In the genomic region with DNA sequence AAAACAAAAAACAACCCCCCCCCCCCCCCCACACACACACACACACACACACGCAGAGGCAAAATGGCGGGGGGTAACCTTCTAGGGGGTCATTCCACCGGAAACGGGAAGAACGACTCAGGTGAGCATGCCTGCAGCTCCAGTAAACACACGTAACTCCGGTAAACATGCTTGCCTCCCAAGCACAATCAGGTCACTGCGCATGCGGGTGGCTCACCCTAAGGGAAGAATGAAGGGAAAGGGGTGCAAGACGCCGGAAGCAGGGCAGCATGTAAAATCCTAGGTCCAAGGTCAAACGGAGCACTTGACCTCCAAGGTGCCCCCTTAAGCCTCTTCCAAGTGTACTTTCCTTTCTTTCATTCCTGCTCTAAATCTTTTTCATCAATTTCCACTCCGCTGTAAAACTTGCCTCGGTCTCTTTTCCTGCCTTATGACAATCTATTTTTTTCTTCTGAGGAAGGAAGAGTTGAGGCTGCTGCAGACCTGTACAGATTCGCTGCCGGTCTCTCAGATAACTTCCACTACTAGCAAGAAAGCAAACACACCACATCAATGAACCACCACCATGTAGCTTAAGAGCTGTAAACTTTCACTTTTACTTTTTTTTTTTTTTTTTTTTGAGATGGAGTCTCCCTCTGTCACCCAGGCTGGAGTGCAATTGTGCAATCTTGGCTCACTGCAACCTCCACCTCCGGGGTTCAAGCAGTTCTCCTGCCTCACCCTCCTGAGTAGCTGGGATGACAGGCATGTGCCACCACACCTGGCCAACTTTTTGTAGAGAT, we compare ENCODE assay signal across 9 cellular contexts. TPM values are rescaled to one million over a fixed set of nuclear protein-coding genes. Genes with fewer than 3 reads are reported as not detected.
DNase-seq lines count a peak whose midpoint lies in the region; ATAC-seq and TF ChIP-seq lines count a peak whose summit lies in the region.
"Had no signal": no experiment of that assay in that cellular context is flagged by ENCODE, and none has a peak within 500 bp of the region (broad histone marks: within the 10 kb centered on the region; RNA-seq: fewer than 3 reads in every experiment).

No MANE protein-coding gene starts in this region.

- peaks cover 19% of the 10 kb centered on the region for H3K4me1 Mint-ChIP-seq in dendritic cell treated with granulocyte-macrophage colony-stimulating factor and Interleukin-4, amounts not matched to agents 40 ng/mL and 50 ng/mL, for 4 days (ENCODE audit: low read depth)

- H2BK20ac ChIP-seq in IMR-90 (ENCODE audit: low read depth, low read length), result no peak overlapping the region

- H3K9me3 Mint-ChIP-seq in dendritic cell treated with granulocyte-macrophage colony-stimulating factor and Interleukin-4, amounts not matched to agents 40 ng/mL and 50 ng/mL, for 4 days, result no peaks in the 10 kb centered on the region

- no peak for ATAC-seq in IMR-90 (ENCODE audit: low read depth)

- no peak for TF ChIP-seq CTCF in IMR-90 (conservative IDR thresholded peaks at IDR 0.05; ENCODE audit: low read depth, low read length)

- in situ Hi-C loops in IMR-90 (cut with MboI; ENCODE audit: low sequenced_read_pairs), result no loop called here
- in situ Hi-C loops in SK-MEL-5 (cut with HindIII; ENCODE audit: low pct_unique_long_range_greater_than_20kb, low sequenced_read_pairs), result no loop called here
- in situ Hi-C loops in G401 (cut with HindIII; ENCODE audit: low sequenced_read_pairs), result no loop called here

- H3K79me1 ChIP-seq in IMR-90 (ENCODE audit: low read depth in 1 of 2, low read length in 2 of 2), result no peaks in the 10 kb centered on the region

- H3K27ac ChIP-seq in IMR-90 (ENCODE audit: insufficient read depth, low read length), result no peak overlapping the region
- H3K27ac ChIP-seq: neutrophil had no signal

- H4K91ac ChIP-seq in IMR-90 (ENCODE audit: insufficient read depth, low read depth, low read length), result no peak overlapping the region

- H4K20me1 ChIP-seq in IMR-90 (ENCODE audit: insufficient read depth, low read length), result no peaks in the 10 kb centered on the region

- no peak overlapping the region for H2AFZ ChIP-seq in IMR-90 (replicated peaks; ENCODE audit: low read length, poor library complexity)

- H3K4ac ChIP-seq in IMR-90 (ENCODE audit: low read depth, low read length), result no peak overlapping the region

- H3K23ac ChIP-seq in IMR-90 (ENCODE audit: low read depth, low read length), result no peak overlapping the region

- H2BK120ac ChIP-seq in IMR-90 (ENCODE audit: low read depth, low read length), result no peak overlapping the region

- no peak overlapping the region for H4K8ac ChIP-seq in IMR-90 (ENCODE audit: low read depth in 2 of 2, low read length in 2 of 2)

- peak overlapping the region; percentile 29 for H3K27ac Mint-ChIP-seq in dendritic cell treated with granulocyte-macrophage colony-stimulating factor and Interleukin-4, amounts not matched to agents 40 ng/mL and 50 ng/mL, for 4 days

- H3K4me2 ChIP-seq in IMR-90 (ENCODE audit: low read depth, low read length), result no peak overlapping the region

- H2BK5ac ChIP-seq in IMR-90 (ENCODE audit: low read depth, low read length, poor library complexity, severe bottlenecking), result no peak overlapping the region

- no peak overlapping the region for H2BK15ac ChIP-seq in IMR-90 (ENCODE audit: low read depth, low read length)

- TF ChIP-seq RAD21 in IMR-90 (IDR thresholded peaks at IDR 0.05; ENCODE audit: low read length), result no peak

- peaks cover 2% of the 10 kb centered on the region; the same call in 1 of the 2 replicates for H3K9me3 ChIP-seq in IMR-90 (ENCODE audit: control insufficient read depth, insufficient read depth, low read length)
- H3K9me3 ChIP-seq: neutrophil had no signal

- H3K4me1 ChIP-seq in IMR-90 (ENCODE audit: control insufficient read depth, insufficient read depth, low read length), result 0 out of 2 replicates have a peak, but pooled peaks cover 2% of the 10 kb centered on the region

- no peak overlapping the region; the same call in 1 of the 2 replicates for H3K18ac ChIP-seq in IMR-90 (ENCODE audit: low read depth, low read length)

- no peaks in the 10 kb centered on the region for H3K9me1 ChIP-seq in IMR-90 (ENCODE audit: insufficient read depth, low read length)

- H3K9ac ChIP-seq in IMR-90 (ENCODE audit: low read depth, low read length), result no peak overlapping the region

- H3K27me3 ChIP-seq in IMR-90 (ENCODE audit: control insufficient read depth, insufficient read depth, low read length), result peaks cover 3% of the 10 kb centered on the region
- H3K27me3 ChIP-seq: neutrophil had no signal

- POLR2A ChIA-PET in IMR-90 (lab: Charles Lee; ENCODE audit: unreplicated experiment), result no interaction called here

- H3K27me3 Mint-ChIP-seq in dendritic cell treated with granulocyte-macrophage colony-stimulating factor and Interleukin-4, amounts not matched to agents 40 ng/mL and 50 ng/mL, for 4 days, result peaks cover 2% of the 10 kb centered on the region

- no peak overlapping the region; the same call in 1 of the 2 replicates for H4K5ac ChIP-seq in IMR-90 (ENCODE audit: low read depth, low read length)

- no peaks in the 10 kb centered on the region for H3K36me3 ChIP-seq in IMR-90 (ENCODE audit: control insufficient read depth, insufficient read depth, low read length)
- H3K36me3 ChIP-seq: neutrophil had no signal

- H3K4me3 ChIP-seq in IMR-90 (ENCODE audit: insufficient read depth, low read depth, low read length), result no peak overlapping the region

- H3K36me3 Mint-ChIP-seq in dendritic cell treated with granulocyte-macrophage colony-stimulating factor and Interleukin-4, amounts not matched to agents 40 ng/mL and 50 ng/mL, for 4 days (ENCODE audit: low read depth), result no peaks in the 10 kb centered on the region

- 71 to 100% methylated on average over 1 to 2 of the region's 17 CpGs for WGBS in IMR-90 (ENCODE audit: extremely low coverage in 2 of 2, insufficient read length in 1 of 2), 2 experiments

- H3K14ac ChIP-seq in IMR-90 (replicated peaks; ENCODE audit: low read depth, low read length), result no peak overlapping the region

- no peak for TF ChIP-seq POLR2A in IMR-90 (IDR thresholded peaks at IDR 0.05; ENCODE audit: low read depth, low read length)

- BruUV-seq in IMR-90 (replicated peaks; lab: Mats Ljungman, UMichigan), result no TSS peak

- dilution Hi-C loops in IMR-90 (cut with HindIII; ENCODE audit: low sequenced_read_pairs, unreplicated experiment), result no loop called here

- peak overlapping the region; percentile 55 for H2AK9ac ChIP-seq in IMR-90 (replicated peaks; ENCODE audit: low read depth, low read length, poor library complexity)

- DNase-seq in IMR-90 (no peak), SK-MEL-5 (ENCODE audit: low read depth, low spot score) (peak; percentile 55), NCI-H1436 treated with DMSO at 0.1 percent for 48 hours (lab: John Stamatoyannopoulos, UW) (no peak), medulla oblongata (ENCODE audit: extremely low spot score) (no peak), G401 (ENCODE audit: low spot score) (no peak), germinal center (ENCODE audit: low spot score) (no peak)
- DNase-seq in stimulated activated CD4-positive, alpha-beta T cell treated with anti-CD3 and anti-CD28 coated beads, Interleukin-4, amount 100 ng/mL, for 24 hours, result peak; percentile 58

- no peak overlapping the region for H3K4me3 Mint-ChIP-seq in dendritic cell treated with granulocyte-macrophage colony-stimulating factor and Interleukin-4, amounts not matched to agents 40 ng/mL and 50 ng/mL, for 4 days

- H3K56ac ChIP-seq in IMR-90 (ENCODE audit: extremely low read depth, insufficient read depth, low read length), result no peak overlapping the region

- intact Hi-C loops in IMR-90 (cut with micrococcal nuclease), result loop anchor here (5.0 to 10.0 kb wide), 2 partner anchors 169 to 272 kb away; no protein-coding TSS in a partner anchor
- intact Hi-C loops in dendritic cell treated with granulocyte-macrophage colony-stimulating factor and Interleukin-4, amounts not matched to agents 40 ng/mL and 50 ng/mL, for 4 days (cut with micrococcal nuclease), result loop anchor here (5.0 kb wide), 3 partner anchors 37 to 72 kb away; a partner anchor contains a TSS

- no peak overlapping the region; the same call in 1 of the 2 replicates for H2AK5ac ChIP-seq in IMR-90 (ENCODE audit: low read depth, low read length)

- CTCF ChIA-PET in IMR-90 (lab: Yijun Ruan, JAX), result interaction anchor here (0.6 to 1.7 kb wide), 9 partner anchors 12 to 405 kb away, joined by 3 to 6 read pairs (median 3); no protein-coding TSS in a partner anchor

RNA-seq across cellular contexts. Expression of a gene that starts 21.0 kb away (rescaled TPM):
- 12.8 and 13.4 TPM in 2 replicates for total RNA-seq in IMR-90 (2012; rRNA removed)
- polyA plus RNA-seq in IMR-90 (2012; rRNA removed), result 15.4 and 18.7 TPM in 2 replicates
- 12.7 and 18.1 TPM in 2 replicates for polyA plus RNA-seq in IMR-90 (2012; cell fraction: cytosol; rRNA removed)
- 5.1 and 8.9 TPM in 2 replicates for polyA plus RNA-seq in IMR-90 (2012; cell fraction: nucleus; rRNA removed; ENCODE audit: low replicate concordance)
- total RNA-seq in SK-MEL-5 (2014; rRNA removed; shearing (Covaris generic)), result 18.5 and 23.1 TPM in 2 replicates
- 18.4 and 27.6 TPM in 2 replicates for polyA plus RNA-seq in SK-MEL-5 (2015; cell fraction: cytosol; rRNA removed)
- 4.3 and 13.6 TPM in 2 replicates for polyA plus RNA-seq in SK-MEL-5 (2015; cell fraction: nucleus; rRNA removed)
- 39.2 and 53.8 TPM in 2 replicates for total RNA-seq in G401 (2014; rRNA removed; shearing (Covaris generic))

RNA-seq across cellular contexts. Expression of a gene that starts 42.8 kb away (rescaled TPM):
- 7.5 and 8.8 TPM in 2 replicates for total RNA-seq in IMR-90 (2012; rRNA removed)
- 12.2 and 13.0 TPM in 2 replicates for polyA plus RNA-seq in IMR-90 (2012; rRNA removed)
- polyA plus RNA-seq in IMR-90 (2012; cell fraction: cytosol; rRNA removed), result 8.1 and 10.8 TPM in 2 replicates
- polyA plus RNA-seq in IMR-90 (2012; cell fraction: nucleus; rRNA removed; ENCODE audit: low replicate concordance), result 12.9 and 16.4 TPM in 2 replicates
- 3.7 and 7.7 TPM in 2 replicates for total RNA-seq in SK-MEL-5 (2014; rRNA removed; shearing (Covaris generic))
- polyA plus RNA-seq in SK-MEL-5 (2015; cell fraction: cytosol; rRNA removed), result 12.6 and 17.7 TPM in 2 replicates
- polyA plus RNA-seq in SK-MEL-5 (2015; cell fraction: nucleus; rRNA removed), result 8.2 and 15.1 TPM in 2 replicates
- 4.0 and 4.1 TPM in 2 replicates for total RNA-seq in G401 (2014; rRNA removed; shearing (Covaris generic))

RNA-seq across cellular contexts. Expression of a gene that starts 44.0 kb away (rescaled TPM):
- total RNA-seq in IMR-90 (2012; rRNA removed), result 110 and 222 TPM in 2 replicates
- polyA plus RNA-seq in IMR-90 (2012; rRNA removed), result 122 and 166 TPM in 2 replicates
- polyA plus RNA-seq in IMR-90 (2012; cell fraction: cytosol; rRNA removed), result 441 and 499 TPM in 2 replicates
- 56.3 and 235 TPM in 2 replicates for polyA plus RNA-seq in IMR-90 (2012; cell fraction: nucleus; rRNA removed; ENCODE audit: low replicate concordance)
- 217 and 237 TPM in 2 replicates for total RNA-seq in SK-MEL-5 (2014; rRNA removed; shearing (Covaris generic))
- polyA plus RNA-seq in SK-MEL-5 (2015; cell fraction: cytosol; rRNA removed), result 232 and 262 TPM in 2 replicates
- polyA plus RNA-seq in SK-MEL-5 (2015; cell fraction: nucleus; rRNA removed), result 63.1 and 93.5 TPM in 2 replicates
- total RNA-seq in G401 (2014; rRNA removed; shearing (Covaris generic)), result 4.4 and 6.6 TPM in 2 replicates

RNA-seq across cellular contexts. Expression of a gene that starts 53.5 kb away (rescaled TPM):
- 7.5 and 9.5 TPM in 2 replicates for total RNA-seq in IMR-90 (2012; rRNA removed)
- polyA plus RNA-seq in IMR-90 (2012; rRNA removed), result 7.7 and 11.4 TPM in 2 replicates
- polyA plus RNA-seq in IMR-90 (2012; cell fraction: cytosol; rRNA removed), result 2.6 and 3.6 TPM in 2 replicates
- 18.4 and 35.9 TPM in 2 replicates for polyA plus RNA-seq in IMR-90 (2012; cell fraction: nucleus; rRNA removed; ENCODE audit: low replicate concordance)
- 11.5 and 15.6 TPM in 2 replicates for total RNA-seq in SK-MEL-5 (2014; rRNA removed; shearing (Covaris generic))
- polyA plus RNA-seq in SK-MEL-5 (2015; cell fraction: cytosol; rRNA removed), result 11.0 and 11.1 TPM in 2 replicates
- 67.9 and 71.1 TPM in 2 replicates for polyA plus RNA-seq in SK-MEL-5 (2015; cell fraction: nucleus; rRNA removed)
- total RNA-seq in G401 (2014; rRNA removed; shearing (Covaris generic)), result 11.5 and 11.7 TPM in 2 replicates

Comparison
In these comparisons a context has a peak if more than half of its experiments do, and no peak if none do; other contexts are left out.
1. DNase-seq: peak in SK-MEL-5 (single experiment) and stimulated activated CD4-positive, alpha-beta T cell treated with anti-CD3 and anti-CD28 coated beads, Interleukin-4, amount 100 ng/mL, for 24 hours (single experiment); none in IMR-90 (single experiment), NCI-H1436 treated with DMSO at 0.1 percent for 48 hours (single experiment), medulla oblongata (single experiment), G401 (single experiment) and germinal center (single experiment).
2. RNA of a gene that starts 44.0 kb away (total RNA-seq): 217 to 237 TPM in SK-MEL-5 and 110 to 222 TPM in IMR-90; 4.4 to 6.6 TPM in G401; every median in the first group is over 10 times any median in the second.